ENCODE assay signal across 11 cellular contexts in genomic region chr19:3981736-3982681, GRCh38. TPM values are rescaled to one million over a fixed set of nuclear protein-coding genes. Genes with fewer than 3 reads are reported as not detected.
A peak's percentile ranks its signal among the peaks of the same experiment; 100 is the strongest.
DNase-seq lines count a peak whose midpoint lies in the region; ATAC-seq and TF ChIP-seq lines count a peak whose summit lies in the region.
"Had no signal": no experiment of that assay in that cellular context is flagged by ENCODE, and none has a peak within 500 bp of the region (broad histone marks: within the 10 kb centered on the region; RNA-seq: fewer than 3 reads in every experiment).

No MANE protein-coding gene starts in this region.

- H3K27me3 ChIP-seq in NT2/D1 (ENCODE audit: insufficient read depth, insufficient read length) (no peaks in the 10 kb centered on the region), mammary epithelial cell (ENCODE audit: insufficient read depth, low read length) (no peaks in the 10 kb centered on the region), ovary (no peaks in the 10 kb centered on the region), vagina (no peaks in the 10 kb centered on the region)
- H3K27me3 ChIP-seq: esophagus squamous epithelium had no signal

- TF ChIP-seq EP300 in ovary (IDR thresholded peaks at IDR 0.05) = no peak

- BruUV-seq in Calu3 (replicated peaks; lab: Mats Ljungman, UMichigan) (no TSS peak), mammary epithelial cell (replicated peaks; lab: Mats Ljungman, UMichigan) (no TSS peak)

- H3K4me3 Mint-ChIP-seq in Calu3 (ENCODE audit: low read depth, unreplicated experiment) = peak overlapping the region; percentile 65
- peak overlapping the region in 1 of 2 donors; percentile 94 for H3K4me3 Mint-ChIP-seq in effector memory CD8-positive, alpha-beta T cell

- no peak for TF ChIP-seq POLR2A in ovary (IDR thresholded peaks at IDR 0.05)
- TF ChIP-seq POLR2A in vagina (IDR thresholded peaks at IDR 0.05) = no peak

- CTCF ChIA-PET in Calu3 (lab: Charles Lee) = no interaction called here
- CTCF ChIA-PET in mammary epithelial cell (lab: Charles Lee; ENCODE audit: low non-redundant PET) = no interaction called here

- no peak for TF ChIP-seq CTCF in Calu3 (IDR thresholded peaks at IDR 0.05; ENCODE audit: unreplicated experiment)
- no peak for TF ChIP-seq CTCF in mammary epithelial cell (conservative IDR thresholded peaks at IDR 0.05 in 1 of 2, IDR thresholded peaks at IDR 0.05 in 1 of 2; ENCODE audit: extremely low read depth in 1 of 2, insufficient read depth in 1 of 2, low read depth in 1 of 2, low read length in 2 of 2)
- no peak for TF ChIP-seq CTCF in ovary (IDR thresholded peaks at IDR 0.05)
- no peak for TF ChIP-seq CTCF in vagina (IDR thresholded peaks at IDR 0.05)

- H3K4me1 ChIP-seq in NT2/D1 (ENCODE audit: insufficient read depth, insufficient read length) (peaks cover 44% of the 10 kb centered on the region), mammary epithelial cell (ENCODE audit: insufficient read depth, low read length) (peaks cover 53% of the 10 kb centered on the region), ovary (ENCODE audit: insufficient read depth) (peaks cover 4% of the 10 kb centered on the region), vagina (peaks cover 35% of the 10 kb centered on the region)

- dilution Hi-C loops in mammary epithelial cell (cut with HindIII; ENCODE audit: low sequenced_read_pairs) = loop anchor here (5.0 kb wide), 5 partner anchors 35 to 220 kb away; no protein-coding TSS in a partner anchor

- no peak overlapping the region for H3K27ac ChIP-seq in mammary epithelial cell (ENCODE audit: insufficient read depth, low read depth, low read length)
- H3K27ac ChIP-seq in ovary = no peak overlapping the region
- H3K27ac ChIP-seq in vagina = no peak overlapping the region

- H3K9me3 Mint-ChIP-seq in Calu3 (ENCODE audit: low read depth, unreplicated experiment) = no peaks in the 10 kb centered on the region
- no peaks in the 10 kb centered on the region for H3K9me3 Mint-ChIP-seq in effector memory CD8-positive, alpha-beta T cell

- in situ Hi-C loops in mammary epithelial cell (cut with MboI; ENCODE audit: low sequenced_read_pairs in 2 of 2) = loop anchor here in 1 of 2 donors (10.0 kb wide), 1 partner anchor 223 kb away; no protein-coding TSS in a partner anchor

- H3K9me3 ChIP-seq in NT2/D1 (ENCODE audit: insufficient read depth, low read length) = no peaks in the 10 kb centered on the region
- H3K9me3 ChIP-seq in mammary epithelial cell (replicated peaks; ENCODE audit: insufficient read depth, low read length) = no peaks in the 10 kb centered on the region
- H3K9me3 ChIP-seq in ovary = no peaks in the 10 kb centered on the region
- H3K9me3 ChIP-seq in vagina = no peaks in the 10 kb centered on the region
- H3K9me3 ChIP-seq: esophagus squamous epithelium had no signal

- no peaks in the 10 kb centered on the region for H3K27me3 Mint-ChIP-seq in Calu3 (ENCODE audit: unreplicated experiment)
- no peaks in the 10 kb centered on the region for H3K27me3 Mint-ChIP-seq in effector memory CD8-positive, alpha-beta T cell

- H3K9ac ChIP-seq in NT2/D1 (ENCODE audit: insufficient read length, low read depth) (peak overlapping the region; percentile 100), mammary epithelial cell (ENCODE audit: insufficient read depth, low read length) (no peak overlapping the region)

- no peak for DNase-seq in Calu3
- DNase-seq in NT2/D1 (ENCODE audit: low read depth, low spot score) = no peak
- no peak for DNase-seq in mammary epithelial cell
- DNase-seq in ovary = peak in 4 of 5 donors; percentile 28 to 42 (median 38)
- no peak for DNase-seq in vagina (ENCODE audit: extremely low spot score in 2 of 2)
- DNase-seq in effector memory CD8-positive, alpha-beta T cell = no peak
- DNase-seq: esophagus squamous epithelium had no signal

- peak overlapping the region; percentile 39 for H3K27ac Mint-ChIP-seq in Calu3 (ENCODE audit: unreplicated experiment)
- peak overlapping the region in 1 of 2 donors; percentile 97 for H3K27ac Mint-ChIP-seq in effector memory CD8-positive, alpha-beta T cell

- H3K4me3 ChIP-seq in NT2/D1 (ENCODE audit: insufficient read length, low read depth) = peak overlapping the region; percentile 9
- no peak overlapping the region for H3K4me3 ChIP-seq in mammary epithelial cell (replicated peaks in 1 of 3; ENCODE audit: insufficient read depth in 1 of 3, low read depth in 2 of 3, low read length in 3 of 3)
- no peak overlapping the region for H3K4me3 ChIP-seq in ovary
- no peak overlapping the region for H3K4me3 ChIP-seq in vagina

- H3K36me3 ChIP-seq in NT2/D1 (ENCODE audit: insufficient read depth, insufficient read length, low read length) (peaks cover 80% of the 10 kb centered on the region), mammary epithelial cell (ENCODE audit: insufficient read depth, low read length) (peaks cover 53% of the 10 kb centered on the region), ovary (no peaks in the 10 kb centered on the region), vagina (peaks cover 3 to 74% of the 10 kb centered on the region in 2 donors)

- H4K20me1 ChIP-seq in mammary epithelial cell (ENCODE audit: insufficient read depth, low read length) = peaks cover 58% of the 10 kb centered on the region

- intact Hi-C loops in Calu3 (cut with micrococcal nuclease; ENCODE audit: unreplicated experiment) = no loop called here
- intact Hi-C loops in mammary epithelial cell (cut with micrococcal nuclease) = no loop called here
- intact Hi-C loops in ovary (cut with DNase I) = loop anchor here in 1 of 4 donors (10.0 kb wide), 2 partner anchors 143 to 223 kb away; partner anchors contain the start of gene MAP2K2
- intact Hi-C loops in vagina (cut with DNase I) = loop anchor here (10.0 kb wide), 1 partner anchor 223 kb away; no protein-coding TSS in a partner anchor

- H3K79me2 ChIP-seq in mammary epithelial cell (ENCODE audit: insufficient read depth, low read length) = peaks cover 83% of the 10 kb centered on the region

- ATAC-seq in HG02642 (IDR thresholded peaks at IDR 0.05; ENCODE audit: poor library complexity, unreplicated experiment) = no peak
- no peak for ATAC-seq in effector memory CD8-positive, alpha-beta T cell (replicated peaks)
- ATAC-seq in GM18858 (IDR thresholded peaks at IDR 0.05; ENCODE audit: unreplicated experiment) = no peak

- H2AFZ ChIP-seq in mammary epithelial cell (ENCODE audit: low read depth, low read length) = no peak overlapping the region

- H3K4me1 Mint-ChIP-seq in Calu3 (ENCODE audit: low read depth, unreplicated experiment) = peaks cover 7% of the 10 kb centered on the region
- H3K4me1 Mint-ChIP-seq in effector memory CD8-positive, alpha-beta T cell (ENCODE audit: low read depth in 2 of 2) = peaks cover 37 to 45% of the 10 kb centered on the region in 2 donors

- peaks cover 80% of the 10 kb centered on the region for H3K36me3 Mint-ChIP-seq in Calu3 (ENCODE audit: insufficient read depth, unreplicated experiment)
- H3K36me3 Mint-ChIP-seq in effector memory CD8-positive, alpha-beta T cell (ENCODE audit: insufficient read depth) = peaks cover 100% of the 10 kb centered on the region

- peak overlapping the region; percentile 90 for H3K4me2 ChIP-seq in mammary epithelial cell (ENCODE audit: insufficient read depth, low read depth, low read length)

- WGBS in mammary epithelial cell (ENCODE audit: low coverage, missing lambda C conversion rate) = 65% methylated on average over 25 of the region's 39 CpGs
- WGBS in ovary, 3 donors = 66 to 70% (median 67%) methylated on average over 39 of the region's 39 CpGs

RNA-seq across cellular contexts. Expression of gene EEF2, which starts 3.3 kb away (rescaled TPM):
- 1,011 and 1,166 TPM in 2 replicates for total RNA-seq in Calu3 (2022)
- total RNA-seq in mammary epithelial cell = 1,000 to 10,000 TPM; 2,299 to 2,969 TPM
- 1,137 TPM for polyA plus RNA-seq in mammary epithelial cell
- 1,027 TPM for polyA minus RNA-seq in mammary epithelial cell
- total RNA-seq in ovary = 1,000 to 10,000 TPM; 1,491 to 4,634 (median 4,119) TPM
- 1,000 to 10,000 TPM; 2,682 to 3,932 TPM for polyA plus RNA-seq in ovary
- 1,702 TPM for total RNA-seq in vagina

RNA-seq across cellular contexts. Expression of gene DAPK3, which starts 11.1 kb away (rescaled TPM):
- total RNA-seq in Calu3 (2022) = 46.3 and 50.9 TPM in 2 replicates
- 10 to 100 TPM; 69.2 to 99.9 TPM for total RNA-seq in mammary epithelial cell
- polyA plus RNA-seq in mammary epithelial cell = 37.3 TPM
- polyA minus RNA-seq in mammary epithelial cell = 92.3 TPM
- total RNA-seq in ovary = 100 to 1,000 TPM in 1 of 7 donors, 10 to 100 TPM in 6; 46.3 to 101 (median 57.0) TPM
- polyA plus RNA-seq in ovary = 10 to 100 TPM in 1 of 2 donors, 1 to 10 TPM in 1; 8.3 to 66.5 TPM
- total RNA-seq in vagina = 62.4 TPM

RNA-seq across cellular contexts. Expression of gene PIAS4, which starts 25.5 kb away (rescaled TPM):
- total RNA-seq in Calu3 (2022) = 29.3 and 35.7 TPM in 2 replicates
- total RNA-seq in mammary epithelial cell = 10 to 100 TPM; 20.8 to 29.9 TPM
- 11.5 TPM for polyA plus RNA-seq in mammary epithelial cell
- polyA minus RNA-seq in mammary epithelial cell = 13.7 TPM
- total RNA-seq in ovary = 10 to 100 TPM; 11.6 to 29.7 (median 23.6) TPM
- 10 to 100 TPM in 1 of 2 donors, 1 to 10 TPM in 1; 5.2 to 18.9 TPM for polyA plus RNA-seq in ovary
- 14.0 TPM for total RNA-seq in vagina

RNA-seq across cellular contexts. Expression of gene NMRK2, which starts 49.1 kb away (rescaled TPM):
- not detected in 2 replicates for total RNA-seq in Calu3 (2022)
- total RNA-seq in mammary epithelial cell = not detected
- polyA plus RNA-seq in mammary epithelial cell = not detected
- not detected for polyA minus RNA-seq in mammary epithelial cell
- total RNA-seq in ovary = under 1 TPM in 3 of 7 donors, not detected in 4; 0.26 to 0.40 (median 0.40) TPM
- polyA plus RNA-seq in ovary = under 1 TPM in 1 of 2 donors, not detected in 1; 0.93 TPM
- not detected for total RNA-seq in vagina
- total RNA-seq: esophagus squamous epithelium, LHCN-M2, lower leg skin had no signal

Comparison
In these comparisons a context has a peak if more than half of its experiments do, and no peak if none do; other contexts are left out.
1. DNase-seq: peak in ovary (4 of 5); none in Calu3 (single experiment), NT2/D1 (single experiment), mammary epithelial cell (single experiment), vagina (0 of 2) and effector memory CD8-positive, alpha-beta T cell (0 of 3).